Comparison of ENCODE assay signal across 1 cellular context in the genomic region with DNA sequence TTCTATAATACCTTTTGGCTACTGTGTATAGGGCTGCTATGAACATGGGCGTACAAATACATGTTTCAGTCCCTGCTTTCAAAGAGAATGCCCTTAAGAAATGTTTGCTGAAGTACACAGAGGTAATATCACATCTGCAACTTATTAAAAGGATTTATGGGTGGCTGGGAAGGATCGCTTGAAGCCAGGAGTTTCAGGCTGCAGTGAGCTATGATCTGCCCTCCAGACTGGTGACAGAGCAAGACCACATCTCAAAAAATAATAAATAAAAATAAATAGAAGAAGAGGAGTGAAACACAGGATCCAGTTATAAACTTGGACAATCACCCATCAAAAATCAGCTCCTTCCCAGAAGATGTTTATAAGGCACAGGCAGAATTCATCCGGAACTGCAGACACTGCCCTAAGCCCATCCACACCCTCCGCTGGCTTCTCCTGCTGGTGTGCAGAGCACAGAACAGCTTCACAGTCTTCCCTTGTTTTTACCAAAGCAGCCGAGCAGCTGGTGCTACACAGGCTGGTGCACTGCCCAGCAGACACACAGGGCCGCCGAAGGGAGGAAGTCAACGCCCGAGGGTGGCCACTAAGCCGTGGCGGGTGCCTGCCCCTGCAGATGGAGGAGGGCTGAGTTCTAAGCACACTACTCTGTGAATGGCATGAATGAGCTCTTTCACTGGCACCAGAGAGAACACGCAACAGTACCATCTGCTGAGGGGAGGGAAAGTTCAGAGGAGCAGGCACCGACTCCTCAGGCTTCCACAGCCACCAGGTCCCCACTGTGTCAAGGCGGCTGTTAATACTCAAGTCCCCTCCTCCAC.
TF ChIP-seq lines count a peak whose summit lies in the region.

No MANE protein-coding gene starts in this region.

TF ChIP-seq in HepG2, 621 proteins besides CTCF, POLR2A, EP300 and RAD21:
- TF ChIP-seq, protein P1, sequence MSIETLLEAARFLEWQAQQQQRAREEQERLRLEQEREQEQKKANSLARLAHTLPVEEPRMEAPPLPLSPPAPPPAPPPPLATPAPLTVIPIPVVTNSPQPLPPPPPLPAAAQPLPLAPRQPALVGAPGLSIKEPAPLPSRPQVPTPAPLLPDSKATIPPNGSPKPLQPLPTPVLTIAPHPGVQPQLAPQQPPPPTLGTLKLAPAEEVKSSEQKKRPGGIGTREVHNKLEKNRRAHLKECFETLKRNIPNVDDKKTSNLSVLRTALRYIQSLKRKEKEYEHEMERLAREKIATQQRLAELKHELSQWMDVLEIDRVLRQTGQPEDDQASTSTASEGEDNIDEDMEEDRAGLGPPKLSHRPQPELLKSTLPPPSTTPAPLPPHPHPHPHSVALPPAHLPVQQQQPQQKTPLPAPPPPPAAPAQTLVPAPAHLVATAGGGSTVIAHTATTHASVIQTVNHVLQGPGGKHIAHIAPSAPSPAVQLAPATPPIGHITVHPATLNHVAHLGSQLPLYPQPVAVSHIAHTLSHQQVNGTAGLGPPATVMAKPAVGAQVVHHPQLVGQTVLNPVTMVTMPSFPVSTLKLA (IDR thresholded peaks at IDR 0.05): no peak
- TF ChIP-seq, protein P2, sequence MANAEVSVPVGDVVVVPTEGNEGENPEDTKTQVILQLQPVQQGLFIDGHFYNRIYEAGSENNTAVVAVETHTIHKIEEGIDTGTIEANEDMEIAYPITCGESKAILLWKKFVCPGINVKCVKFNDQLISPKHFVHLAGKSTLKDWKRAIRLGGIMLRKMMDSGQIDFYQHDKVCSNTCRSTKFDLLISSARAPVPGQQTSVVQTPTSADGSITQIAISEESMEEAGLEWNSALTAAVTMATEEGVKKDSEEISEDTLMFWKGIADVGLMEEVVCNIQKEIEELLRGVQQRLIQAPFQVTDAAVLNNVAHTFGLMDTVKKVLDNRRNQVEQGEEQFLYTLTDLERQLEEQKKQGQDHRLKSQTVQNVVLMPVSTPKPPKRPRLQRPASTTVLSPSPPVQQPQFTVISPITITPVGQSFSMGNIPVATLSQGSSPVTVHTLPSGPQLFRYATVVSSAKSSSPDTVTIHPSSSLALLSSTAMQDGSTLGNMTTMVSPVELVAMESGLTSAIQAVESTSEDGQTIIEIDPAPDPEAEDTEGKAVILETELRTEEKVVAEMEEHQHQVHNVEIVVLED (CRISPR knock-in tag; IDR thresholded peaks at IDR 0.05; ENCODE audit: borderline replicate concordance): no peak
- no peak for TF ChIP-seq XBP1 (CRISPR knock-in tag; IDR thresholded peaks at IDR 0.05)
- TF ChIP-seq AGO2 (optimal IDR thresholded peaks at IDR 0.05; ENCODE audit: low read depth, low read length): peak; percentile 10
- TF ChIP-seq ZNF30 (CRISPR knock-in tag; IDR thresholded peaks at IDR 0.05): no peak
- no peak for TF ChIP-seq KAT7 (CRISPR knock-in tag; IDR thresholded peaks at IDR 0.05; ENCODE audit: borderline replicate concordance)
- TF ChIP-seq, protein P3, sequence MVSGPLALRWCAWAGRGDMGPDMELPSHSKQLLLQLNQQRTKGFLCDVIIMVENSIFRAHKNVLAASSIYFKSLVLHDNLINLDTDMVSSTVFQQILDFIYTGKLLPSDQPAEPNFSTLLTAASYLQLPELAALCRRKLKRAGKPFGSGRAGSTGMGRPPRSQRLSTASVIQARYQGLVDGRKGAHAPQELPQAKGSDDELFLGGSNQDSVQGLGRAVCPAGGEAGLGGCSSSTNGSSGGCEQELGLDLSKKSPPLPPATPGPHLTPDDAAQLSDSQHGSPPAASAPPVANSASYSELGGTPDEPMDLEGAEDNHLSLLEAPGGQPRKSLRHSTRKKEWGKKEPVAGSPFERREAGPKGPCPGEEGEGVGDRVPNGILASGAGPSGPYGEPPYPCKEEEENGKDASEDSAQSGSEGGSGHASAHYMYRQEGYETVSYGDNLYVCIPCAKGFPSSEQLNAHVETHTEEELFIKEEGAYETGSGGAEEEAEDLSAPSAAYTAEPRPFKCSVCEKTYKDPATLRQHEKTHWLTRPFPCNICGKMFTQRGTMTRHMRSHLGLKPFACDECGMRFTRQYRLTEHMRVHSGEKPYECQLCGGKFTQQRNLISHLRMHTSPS (CRISPR knock-in tag; IDR thresholded peaks at IDR 0.05; ENCODE audit: low read depth): peak; percentile 58
- no peak for TF ChIP-seq ZKSCAN5 (CRISPR knock-in tag; IDR thresholded peaks at IDR 0.05)
- no peak for TF ChIP-seq ZNF570 (CRISPR knock-in tag; IDR thresholded peaks at IDR 0.05; ENCODE audit: borderline replicate concordance)
- TF ChIP-seq, protein P4, sequence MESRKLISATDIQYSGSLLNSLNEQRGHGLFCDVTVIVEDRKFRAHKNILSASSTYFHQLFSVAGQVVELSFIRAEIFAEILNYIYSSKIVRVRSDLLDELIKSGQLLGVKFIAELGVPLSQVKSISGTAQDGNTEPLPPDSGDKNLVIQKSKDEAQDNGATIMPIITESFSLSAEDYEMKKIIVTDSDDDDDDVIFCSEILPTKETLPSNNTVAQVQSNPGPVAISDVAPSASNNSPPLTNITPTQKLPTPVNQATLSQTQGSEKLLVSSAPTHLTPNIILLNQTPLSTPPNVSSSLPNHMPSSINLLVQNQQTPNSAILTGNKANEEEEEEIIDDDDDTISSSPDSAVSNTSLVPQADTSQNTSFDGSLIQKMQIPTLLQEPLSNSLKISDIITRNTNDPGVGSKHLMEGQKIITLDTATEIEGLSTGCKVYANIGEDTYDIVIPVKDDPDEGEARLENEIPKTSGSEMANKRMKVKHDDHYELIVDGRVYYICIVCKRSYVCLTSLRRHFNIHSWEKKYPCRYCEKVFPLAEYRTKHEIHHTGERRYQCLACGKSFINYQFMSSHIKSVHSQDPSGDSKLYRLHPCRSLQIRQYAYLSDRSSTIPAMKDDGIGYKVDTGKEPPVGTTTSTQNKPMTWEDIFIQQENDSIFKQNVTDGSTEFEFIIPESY (CRISPR knock-in tag; IDR thresholded peaks at IDR 0.05): peak; percentile 96
- TF ChIP-seq, protein P5, sequence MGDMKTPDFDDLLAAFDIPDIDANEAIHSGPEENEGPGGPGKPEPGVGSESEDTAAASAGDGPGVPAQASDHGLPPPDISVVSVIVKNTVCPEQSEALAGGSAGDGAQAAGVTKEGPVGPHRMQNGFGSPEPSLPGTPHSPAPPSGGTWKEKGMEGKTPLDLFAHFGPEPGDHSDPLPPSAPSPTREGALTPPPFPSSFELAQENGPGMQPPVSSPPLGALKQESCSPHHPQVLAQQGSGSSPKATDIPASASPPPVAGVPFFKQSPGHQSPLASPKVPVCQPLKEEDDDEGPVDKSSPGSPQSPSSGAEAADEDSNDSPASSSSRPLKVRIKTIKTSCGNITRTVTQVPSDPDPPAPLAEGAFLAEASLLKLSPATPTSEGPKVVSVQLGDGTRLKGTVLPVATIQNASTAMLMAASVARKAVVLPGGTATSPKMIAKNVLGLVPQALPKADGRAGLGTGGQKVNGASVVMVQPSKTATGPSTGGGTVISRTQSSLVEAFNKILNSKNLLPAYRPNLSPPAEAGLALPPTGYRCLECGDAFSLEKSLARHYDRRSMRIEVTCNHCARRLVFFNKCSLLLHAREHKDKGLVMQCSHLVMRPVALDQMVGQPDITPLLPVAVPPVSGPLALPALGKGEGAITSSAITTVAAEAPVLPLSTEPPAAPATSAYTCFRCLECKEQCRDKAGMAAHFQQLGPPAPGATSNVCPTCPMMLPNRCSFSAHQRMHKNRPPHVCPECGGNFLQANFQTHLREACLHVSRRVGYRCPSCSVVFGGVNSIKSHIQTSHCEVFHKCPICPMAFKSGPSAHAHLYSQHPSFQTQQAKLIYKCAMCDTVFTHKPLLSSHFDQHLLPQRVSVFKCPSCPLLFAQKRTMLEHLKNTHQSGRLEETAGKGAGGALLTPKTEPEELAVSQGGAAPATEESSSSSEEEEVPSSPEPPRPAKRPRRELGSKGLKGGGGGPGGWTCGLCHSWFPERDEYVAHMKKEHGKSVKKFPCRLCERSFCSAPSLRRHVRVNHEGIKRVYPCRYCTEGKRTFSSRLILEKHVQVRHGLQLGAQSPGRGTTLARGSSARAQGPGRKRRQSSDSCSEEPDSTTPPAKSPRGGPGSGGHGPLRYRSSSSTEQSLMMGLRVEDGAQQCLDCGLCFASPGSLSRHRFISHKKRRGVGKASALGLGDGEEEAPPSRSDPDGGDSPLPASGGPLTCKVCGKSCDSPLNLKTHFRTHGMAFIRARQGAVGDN (CRISPR knock-in tag; IDR thresholded peaks at IDR 0.05): 0 out of 2 replicates have a peak, but pooled peaks have one; percentile 17
- no peak for TF ChIP-seq PHF20 (CRISPR knock-in tag; IDR thresholded peaks at IDR 0.05)
- no peak for TF ChIP-seq RFX5 (IDR thresholded peaks at IDR 0.05; ENCODE audit: low read depth, low read length)
- no peak for TF ChIP-seq NRL (CRISPR knock-in tag; IDR thresholded peaks at IDR 0.05; ENCODE audit: borderline replicate concordance)
- no peak for TF ChIP-seq ZNF335 (CRISPR knock-in tag; IDR thresholded peaks at IDR 0.05)
- TF ChIP-seq ZBTB38 (CRISPR knock-in tag; IDR thresholded peaks at IDR 0.05): peak; percentile 42; the same call in 1 of the 2 replicates
- TF ChIP-seq HNRNPL (IDR thresholded peaks at IDR 0.05; ENCODE audit: low read depth, low read length): peak; percentile 91
- TF ChIP-seq RBM22 (optimal IDR thresholded peaks at IDR 0.05; ENCODE audit: low read length): peak; percentile 27
- 0 out of 2 replicates have a peak, but pooled peaks have one; percentile 25 for TF ChIP-seq ZNF75D (CRISPR knock-in tag; IDR thresholded peaks at IDR 0.05; ENCODE audit: borderline replicate concordance)
